Comparison of ENCODE assay signal across 8 cellular contexts in genomic region chr6:31621991-31622390, GRCh38. TPM values are rescaled to one million over a fixed set of nuclear protein-coding genes. Genes with fewer than 3 reads are reported as not detected.
A peak's percentile ranks its signal among the peaks of the same experiment; 100 is the strongest.
DNase-seq lines count a peak whose midpoint lies in the region; ATAC-seq and TF ChIP-seq lines count a peak whose summit lies in the region.

No MANE protein-coding gene starts in this region.

- no peaks in the 10 kb centered on the region for H3K27me3 Mint-ChIP-seq in type B pancreatic cell

- no peak for DNase-seq in heart left ventricle
- DNase-seq in left cardiac atrium, result no peak
- peak; percentile 39 for DNase-seq in adipocyte (ENCODE audit: low read depth)
- DNase-seq in left kidney (ENCODE audit: low read depth, low spot score), result peak; percentile 55
- no peak for DNase-seq in type B pancreatic cell (ENCODE audit: extremely low spot score, unreplicated experiment)
- DNase-seq in RPMI8226, result no peak
- no peak for DNase-seq in NCI-H187 (lab: John Stamatoyannopoulos, UW)

- peak overlapping the region in 11 of 12 donors; percentile 94 to 99 (median 96) for H3K27ac ChIP-seq in heart left ventricle

- H3K36me3 Mint-ChIP-seq in type B pancreatic cell, result peaks cover 26% of the 10 kb centered on the region

- H3K4me1 ChIP-seq in heart left ventricle (peaks cover 0 to 28% (median 21%) of the 10 kb centered on the region in 12 donors), adipocyte (ENCODE audit: control insufficient read depth, insufficient read depth, low read length) (peaks cover 18% of the 10 kb centered on the region)

- H3K4me1 Mint-ChIP-seq in type B pancreatic cell (ENCODE audit: unreplicated experiment), result peaks cover 24% of the 10 kb centered on the region

- peaks cover 8 to 48% (median 44%) of the 10 kb centered on the region in 9 donors for H3K36me3 ChIP-seq in heart left ventricle
- H3K36me3 ChIP-seq in adipocyte (ENCODE audit: control insufficient read depth, insufficient read depth, low read length, severe bottlenecking), result peaks cover 44% of the 10 kb centered on the region

- no peak for TF ChIP-seq POLR2A in heart left ventricle (IDR thresholded peaks at IDR 0.05)

- TF ChIP-seq CTCF in heart left ventricle (IDR thresholded peaks at IDR 0.05) (no peak), type B pancreatic cell (conservative IDR thresholded peaks at IDR 0.05) (no peak)

- peak overlapping the region; percentile 93 for H3K4me3 Mint-ChIP-seq in type B pancreatic cell

- no peaks in the 10 kb centered on the region for H3K9me3 ChIP-seq in heart left ventricle
- H3K9me3 ChIP-seq in adipocyte (ENCODE audit: control insufficient read depth, low read length), result no peaks in the 10 kb centered on the region

- intact Hi-C loops in heart left ventricle (cut with DNase I) (loop anchor here in 1 of 10 donors (5.0 kb wide), 1 partner anchor 35 kb away; the partner anchor contains the start of gene APOM), left cardiac atrium (cut with DNase I) (no loop called here)

- peak overlapping the region; percentile 89 for H3K27ac Mint-ChIP-seq in type B pancreatic cell

- ATAC-seq in heart left ventricle (no peak), left cardiac atrium (no peak), GM21515 (IDR thresholded peaks at IDR 0.05; ENCODE audit: unreplicated experiment) (no peak)

- H3K4me3 ChIP-seq in heart left ventricle (peak overlapping the region in 10 of 12 donors; percentile 60 to 97 (median 87)), adipocyte (ENCODE audit: low read length) (peak overlapping the region; percentile 98)

- H3K27me3 ChIP-seq in heart left ventricle (no peaks in the 10 kb centered on the region), adipocyte (replicated peaks; ENCODE audit: control insufficient read depth, insufficient read depth, low read length) (no peaks in the 10 kb centered on the region)

- WGBS in heart left ventricle, 4 donors, result 25 to 29% (median 27%) methylated on average over 4 of the region's 4 CpGs

- H3K9ac ChIP-seq in adipocyte (ENCODE audit: low read length), result peak overlapping the region; percentile 99

- H3K9me3 Mint-ChIP-seq in type B pancreatic cell, result no peaks in the 10 kb centered on the region

RNA-seq across cellular contexts. Expression of gene PRRC2A, which starts 1.5 kb away (rescaled TPM):
- 100 to 1,000 TPM in 4 of 9 donors, 10 to 100 TPM in 5; 75.1 to 119 (median 97.4) TPM for total RNA-seq in heart left ventricle
- polyA plus RNA-seq in heart left ventricle, result 100 to 1,000 TPM in 1 of 2 donors, 10 to 100 TPM in 1; 88.1 to 111 TPM
- 100 to 1,000 TPM in 1 of 2 donors, 10 to 100 TPM in 1; 85.0 to 108 TPM for total RNA-seq in left cardiac atrium
- 151 and 235 TPM in 2 replicates for total RNA-seq in type B pancreatic cell (ENCODE audit: low replicate concordance)

RNA-seq across cellular contexts. Expression of gene AIF1, which starts 7.0 kb away (rescaled TPM):
- 100 to 1,000 TPM in 1 of 9 donors, 10 to 100 TPM in 3, 1 to 10 TPM in 5; 5.7 to 120 (median 9.5) TPM for total RNA-seq in heart left ventricle
- 10 to 100 TPM in 1 of 2 donors, 1 to 10 TPM in 1; 6.7 to 18.4 TPM for polyA plus RNA-seq in heart left ventricle
- 10 to 100 TPM; 17.0 to 37.4 TPM for total RNA-seq in left cardiac atrium
- 0.59 and 3.8 TPM in 2 replicates for total RNA-seq in type B pancreatic cell (ENCODE audit: low replicate concordance)

RNA-seq across cellular contexts. Expression of gene NCR3, which starts 29.2 kb away (rescaled TPM):
- total RNA-seq in heart left ventricle (1 to 10 TPM in 1 of 9 donors, under 1 TPM in 1, not detected in 7; 1.00 to 2.5 TPM), left cardiac atrium (under 1 TPM in 1 of 2 donors, not detected in 1; 0.47 TPM), type B pancreatic cell (ENCODE audit: low replicate concordance) (not detected in 2 replicates)
- polyA plus RNA-seq in heart left ventricle, result not detected

RNA-seq across cellular contexts. Expression of gene BAG6, which starts 30.5 kb away (rescaled TPM):
- total RNA-seq in heart left ventricle (100 to 1,000 TPM; 265 to 499 (median 284) TPM), left cardiac atrium (100 to 1,000 TPM; 206 to 294 TPM), type B pancreatic cell (ENCODE audit: low replicate concordance) (334 and 378 TPM in 2 replicates)
- polyA plus RNA-seq in heart left ventricle, result 100 to 1,000 TPM; 307 to 378 TPM

RNA-seq across cellular contexts. Expression of gene APOM, which starts 33.7 kb away (rescaled TPM):
- total RNA-seq in heart left ventricle (1 to 10 TPM in 8 of 9 donors, under 1 TPM in 1; 0.54 to 4.3 (median 1.7) TPM), left cardiac atrium (1 to 10 TPM; 1.4 to 1.7 TPM), type B pancreatic cell (ENCODE audit: low replicate concordance) (11.2 and 20.9 TPM in 2 replicates)
- 1 to 10 TPM; 2.4 to 6.6 TPM for polyA plus RNA-seq in heart left ventricle

Comparison
In these comparisons a context has a peak if more than half of its experiments do, and no peak if none do; other contexts are left out.
1. DNase-seq: peak in adipocyte (single experiment) and left kidney (single experiment); none in heart left ventricle (0 of 5), left cardiac atrium (single experiment), type B pancreatic cell (single experiment), RPMI8226 (single experiment) and NCI-H187 (0 of 2).